In genomic region chr7:75937958-75938786, GRCh38 we compare ENCODE assay signal across 8 cellular contexts. TPM values are rescaled to one million over a fixed set of nuclear protein-coding genes. Genes with fewer than 3 reads are reported as not detected.
DNase-seq lines count a peak whose midpoint lies in the region; ATAC-seq and TF ChIP-seq lines count a peak whose summit lies in the region.

No MANE protein-coding gene starts in this region.

- no peak for TF ChIP-seq CTCF in sigmoid colon (IDR thresholded peaks at IDR 0.05)

- no peak overlapping the region for H3K4me3 ChIP-seq in right cardiac atrium (ENCODE audit: low read length)
- H3K4me3 ChIP-seq in sigmoid colon: no peak overlapping the region

- peak in 2 of 4 donors; percentile 21 to 90 for TF ChIP-seq EP300 in sigmoid colon (IDR thresholded peaks at IDR 0.05)

- 58% methylated on average over 15 of the region's 15 CpGs for WGBS in right cardiac atrium
- WGBS in sigmoid colon, 2 donors: 87% methylated on average over 15 of the region's 15 CpGs

- H3K27me3 ChIP-seq in right cardiac atrium (ENCODE audit: control insufficient read depth, insufficient read depth): no peaks in the 10 kb centered on the region
- H3K27me3 ChIP-seq in sigmoid colon: no peaks in the 10 kb centered on the region

- DNase-seq in GM04504 (ENCODE audit: low read depth): peak; percentile 96
- DNase-seq in right cardiac atrium: peak; percentile 79 to 80 (median 80)
- DNase-seq in sigmoid colon: peak; percentile 87
- DNase-seq in stimulated activated CD8-positive, alpha-beta memory T cell treated with anti-CD3 and anti-CD28 coated beads, Interleukin-4, amount 100 ng/mL, for 48 hours: no peak
- DNase-seq in NCI-H1048 (lab: John Stamatoyannopoulos, UW): no peak
- DNase-seq in NCI-H2029 treated with DMSO at 0.1 percent for 48 hours (lab: John Stamatoyannopoulos, UW): no peak
- DNase-seq in GOT3 (lab: John Stamatoyannopoulos, UW): no peak

- H3K4me1 ChIP-seq in right cardiac atrium (ENCODE audit: control insufficient read depth, insufficient read depth, low read length): peaks cover 6% of the 10 kb centered on the region
- H3K4me1 ChIP-seq in sigmoid colon: peaks cover 0 to 15% (median 7%) of the 10 kb centered on the region in 4 donors

- H3K36me3 ChIP-seq in sigmoid colon: no peaks in the 10 kb centered on the region

- H3K27ac ChIP-seq in angular gyrus (ENCODE audit: low read depth, low read length) (peak overlapping the region; percentile 74), right cardiac atrium (ENCODE audit: low read length) (peak overlapping the region; percentile 33), sigmoid colon (peak overlapping the region in 2 of 4 donors; percentile 32 to 65)

- peak; percentile 76 to 89 for ATAC-seq in right cardiac atrium

- no peak for TF ChIP-seq POLR2A in sigmoid colon (IDR thresholded peaks at IDR 0.05)

- H3K9me3 ChIP-seq in right cardiac atrium (ENCODE audit: control insufficient read depth, low read length) (no peaks in the 10 kb centered on the region), sigmoid colon (no peaks in the 10 kb centered on the region)

- intact Hi-C loops in right cardiac atrium (cut with DNase I) (no loop called here), sigmoid colon (cut with DNase I) (no loop called here)

RNA-seq across cellular contexts. Expression of gene POR, which starts 23.2 kb away (rescaled TPM):
- total RNA-seq in right cardiac atrium: 100 to 1,000 TPM in 1 of 4 donors, 10 to 100 TPM in 3; 59.8 to 122 (median 62.7) TPM
- polyA plus RNA-seq in right cardiac atrium: 47.4 TPM
- total RNA-seq in sigmoid colon: 10 to 100 TPM; 33.2 to 47.4 (median 39.2) TPM
- polyA plus RNA-seq in sigmoid colon: 10 to 100 TPM; 20.4 to 98.9 (median 49.9) TPM

RNA-seq across cellular contexts. Expression of gene TMEM120A, which starts 56.2 kb away (rescaled TPM):
- 100 to 1,000 TPM in 1 of 4 donors, 10 to 100 TPM in 3; 67.7 to 111 (median 82.3) TPM for total RNA-seq in right cardiac atrium
- polyA plus RNA-seq in right cardiac atrium: 88.7 TPM
- 10 to 100 TPM; 18.3 to 49.0 (median 35.9) TPM for total RNA-seq in sigmoid colon
- polyA plus RNA-seq in sigmoid colon: 10 to 100 TPM; 65.9 to 88.2 (median 77.5) TPM

RNA-seq across cellular contexts. Expression of gene RHBDD2, which starts 59.3 kb away (rescaled TPM):
- total RNA-seq in right cardiac atrium: 10 to 100 TPM; 31.8 to 42.4 (median 35.9) TPM
- polyA plus RNA-seq in right cardiac atrium: 36.2 TPM
- total RNA-seq in sigmoid colon: 10 to 100 TPM; 14.3 to 31.9 (median 27.0) TPM
- 10 to 100 TPM; 23.8 to 45.0 (median 28.2) TPM for polyA plus RNA-seq in sigmoid colon

Comparison
In these comparisons a context has a peak if more than half of its experiments do, and no peak if none do; other contexts are left out.
1. DNase-seq: peak in GM04504 (single experiment), right cardiac atrium (3 of 3) and sigmoid colon (single experiment); none in stimulated activated CD8-positive, alpha-beta memory T cell treated with anti-CD3 and anti-CD28 coated beads, Interleukin-4, amount 100 ng/mL, for 48 hours (single experiment), NCI-H1048 (single experiment), NCI-H2029 treated with DMSO at 0.1 percent for 48 hours (single experiment) and GOT3 (single experiment).